In genomic region chr21:17784604-17785402, GRCh38 we compare ENCODE assay signal across 8 cellular contexts. TPM values are rescaled to one million over a fixed set of nuclear protein-coding genes. Genes with fewer than 3 reads are reported as not detected.
DNase-seq lines count a peak whose midpoint lies in the region; ATAC-seq and TF ChIP-seq lines count a peak whose summit lies in the region.

No MANE protein-coding gene starts in this region.

- no peaks in the 10 kb centered on the region for H3K27me3 ChIP-seq in CD8-positive, alpha-beta memory T cell (ENCODE audit: insufficient read depth, low read length, poor library complexity, severe bottlenecking)

- peaks cover 98 to 100% (median 100%) of the 10 kb centered on the region in 3 donors for H3K4me1 Mint-ChIP-seq in CD8-positive, alpha-beta memory T cell
- no peaks in the 10 kb centered on the region for H3K4me1 Mint-ChIP-seq in osteocyte (ENCODE audit: unreplicated experiment)

- no peak for TF ChIP-seq CTCF in osteocyte (IDR thresholded peaks at IDR 0.05)

- no peaks in the 10 kb centered on the region for H3K9me3 Mint-ChIP-seq in CD8-positive, alpha-beta memory T cell
- peaks cover 4% of the 10 kb centered on the region for H3K9me3 Mint-ChIP-seq in osteocyte (ENCODE audit: unreplicated experiment)

- ATAC-seq in GM19455 (IDR thresholded peaks at IDR 0.05; ENCODE audit: unreplicated experiment) (peak; percentile 55), HG03460 (IDR thresholded peaks at IDR 0.05; ENCODE audit: unreplicated experiment) (peak; percentile 59)

- no peaks in the 10 kb centered on the region for H3K27me3 Mint-ChIP-seq in CD8-positive, alpha-beta memory T cell
- H3K27me3 Mint-ChIP-seq in osteocyte (ENCODE audit: unreplicated experiment) = no peaks in the 10 kb centered on the region

- H3K4me3 ChIP-seq in CD8-positive, alpha-beta memory T cell (ENCODE audit: low read length) = no peak overlapping the region

- CTCF ChIA-PET in CD8-positive, alpha-beta memory T cell (lab: Charles Lee) = interaction anchor here (0.8 to 2.8 kb wide), 5 partner anchors 9 to 35 kb away, joined by 3 to 11 read pairs (median 8); partner anchors contain the start of gene C21orf91

- no peaks in the 10 kb centered on the region for H3K36me3 ChIP-seq in CD8-positive, alpha-beta memory T cell (ENCODE audit: insufficient read depth, low read length)

- POLR2A ChIA-PET in CD8-positive, alpha-beta memory T cell (lab: Charles Lee) = interaction anchor here (0.6 to 5.8 kb wide), 3 partner anchors 13 to 101 kb away, joined by 3 to 53 read pairs (median 6); partner anchors contain the start of gene C21orf91

- no peaks in the 10 kb centered on the region for H3K9me3 ChIP-seq in CD8-positive, alpha-beta memory T cell (ENCODE audit: low read length)

- no peak for DNase-seq in CD8-positive, alpha-beta memory T cell
- DNase-seq in activated naive CD4-positive, alpha-beta T cell treated with anti-CD3 and anti-CD28 coated beads, Interleukin-2, amount 50 U/mL, for 16 hours = peak; percentile 36
- no peak for DNase-seq in LoVo (ENCODE audit: low spot score)
- no peak for DNase-seq in EL
- no peak for DNase-seq in NK-92 treated with Interleukin-12 subunit alpha and Interleukin-12 subunit beta, amount 100 ng/mL, for 24 hours (lab: John Stamatoyannopoulos, UW)
- DNase-seq in osteocyte (ENCODE audit: extremely low spot score, unreplicated experiment) = no peak

- H3K4me3 Mint-ChIP-seq in CD8-positive, alpha-beta memory T cell = peak overlapping the region; percentile 59 to 88 (median 86)
- no peak overlapping the region for H3K4me3 Mint-ChIP-seq in osteocyte (ENCODE audit: unreplicated experiment)

- H3K27ac Mint-ChIP-seq in CD8-positive, alpha-beta memory T cell = peak overlapping the region; percentile 79 to 96 (median 91)
- H3K27ac Mint-ChIP-seq in osteocyte (ENCODE audit: unreplicated experiment) = no peak overlapping the region

- H3K36me3 Mint-ChIP-seq in CD8-positive, alpha-beta memory T cell = peaks cover 13 to 22% (median 15%) of the 10 kb centered on the region in 3 donors
- peaks cover 23% of the 10 kb centered on the region for H3K36me3 Mint-ChIP-seq in osteocyte (ENCODE audit: unreplicated experiment)

- H3K4me1 ChIP-seq in CD8-positive, alpha-beta memory T cell (ENCODE audit: insufficient read depth, low read length) = peaks cover 91% of the 10 kb centered on the region

- H3K27ac ChIP-seq in CD8-positive, alpha-beta memory T cell (ENCODE audit: low read depth, low read length) = peak overlapping the region; percentile 46

RNA-seq across cellular contexts. Expression of gene C21orf91, which starts 34.4 kb away (rescaled TPM):
- 10 to 100 TPM; 39.6 to 42.8 TPM for total RNA-seq in CD8-positive, alpha-beta memory T cell
- 54.1 TPM for polyA plus RNA-seq in CD8-positive, alpha-beta memory T cell
- total RNA-seq in osteocyte = 13.0 TPM in 2 replicates
